In the genomic region with DNA sequence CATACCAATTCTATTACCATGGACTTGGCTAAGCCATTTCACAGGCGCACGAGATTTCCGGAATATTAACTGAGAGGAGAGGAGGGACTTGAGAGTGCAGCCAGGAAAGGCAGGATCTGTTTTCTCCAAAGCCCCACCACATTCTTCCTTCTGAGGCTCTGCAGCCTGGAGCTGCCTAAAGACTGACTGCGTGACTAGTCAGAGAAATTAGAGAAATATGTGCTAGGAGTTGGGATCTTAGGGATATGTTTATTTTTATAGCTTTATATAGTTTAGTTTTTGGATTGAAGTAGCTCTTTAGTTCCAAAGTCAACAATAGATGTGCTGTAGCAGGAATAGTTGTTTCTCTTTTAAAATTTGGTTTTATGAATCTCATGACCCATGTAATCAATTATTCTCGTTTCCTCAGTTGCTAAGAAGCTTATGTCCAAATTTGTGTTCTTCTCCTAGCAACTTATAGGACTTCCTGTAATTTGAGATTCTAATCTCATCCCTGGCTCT, we compare ENCODE assay signal across 15 cellular contexts.
A peak's percentile ranks its signal among the peaks of the same experiment; 100 is the strongest.
DNase-seq lines count a peak whose midpoint lies in the region; FAIRE-seq and TF ChIP-seq lines count a peak whose summit lies in the region.
"Had no signal": no experiment of that assay in that cellular context is flagged by ENCODE, and none has a peak within 500 bp of the region (broad histone marks: within the 10 kb centered on the region; RNA-seq: fewer than 3 reads in every experiment).

No MANE protein-coding gene starts in this region.

- FAIRE-seq in HTR-8/SVneo (lab: Jason Lieb, UNC): no peak

- H3K27me3 ChIP-seq in thyroid gland (no peaks in the 10 kb centered on the region), uterus (no peaks in the 10 kb centered on the region), dorsolateral prefrontal cortex (peaks cover 0 to 25% (median 0%) of the 10 kb centered on the region in 45 donors)
- H3K27me3 ChIP-seq: hepatocyte had no signal

- DNase-seq in HTR-8/SVneo (ENCODE audit: insufficient read length, low spot score) (peak; percentile 25), choroid plexus epithelial cell (ENCODE audit: low read depth) (peak; percentile 85), lung microvascular endothelial cell (ENCODE audit: low read depth in 2 of 2) (peak; percentile 81 to 84), thyroid gland (peak; percentile 7 to 9), SIG-M5 treated with dmso at 0.1 percent for 504 hours (lab: John Stamatoyannopoulos, UW; ENCODE audit: unreplicated experiment) (no peak), uterus (no peak), dorsolateral prefrontal cortex (no peak)
- DNase-seq in activated effector memory CD4-positive, alpha-beta T cell treated with Interleukin-2 at 50 U/mL for 16 hours: no peak
- DNase-seq: activated CD4-positive, alpha-beta T cell treated with anti-CD3 and anti-CD28 coated beads for 36 hours; activated T-cell treated with anti-CD3 and anti-CD28 coated beads, Interleukin-2, amount 50 U/mL, for 1 hour; anterior cingulate cortex; NCI-H1105 treated with DMSO at 0.1 percent for 48 hours; NCI-H345 had no signal

- H3K36me3 ChIP-seq in thyroid gland (no peaks in the 10 kb centered on the region), uterus (no peaks in the 10 kb centered on the region)

- H3K4me3 ChIP-seq in choroid plexus epithelial cell (ENCODE audit: low read depth, low read length) (peak overlapping the region; percentile 21), thyroid gland (replicated peaks in 1 of 3) (no peak overlapping the region), uterus (no peak overlapping the region), dorsolateral prefrontal cortex (no peak overlapping the region)
- H3K4me3 ChIP-seq: hepatocyte, smooth muscle cell had no signal

- H3K4me1 ChIP-seq in thyroid gland (no peaks in the 10 kb centered on the region), uterus (no peaks in the 10 kb centered on the region)

- H3K9me3 ChIP-seq in thyroid gland (no peaks in the 10 kb centered on the region), uterus (no peaks in the 10 kb centered on the region)

- 50 to 56% methylated on average over 5 of the region's 5 CpGs for WGBS in thyroid gland, 2 donors

- intact Hi-C loops in thyroid gland (cut with DNase I): no loop called here
- intact Hi-C loops in uterus (cut with DNase I; ENCODE audit: low total_unique reads): no loop called here
- intact Hi-C loops in dorsolateral prefrontal cortex (cut with DNase I): no loop called here

- TF ChIP-seq POLR2A in thyroid gland (IDR thresholded peaks at IDR 0.05) (no peak), uterus (IDR thresholded peaks at IDR 0.05) (no peak)

- TF ChIP-seq CTCF in choroid plexus epithelial cell (conservative IDR thresholded peaks at IDR 0.05; ENCODE audit: low read depth, low read length) (no peak), thyroid gland (IDR thresholded peaks at IDR 0.05) (no peak), uterus (IDR thresholded peaks at IDR 0.05) (no peak), dorsolateral prefrontal cortex (IDR thresholded peaks at IDR 0.05 in 54 of 56, conservative IDR thresholded peaks at IDR 0.05 in 2 of 56; ENCODE audit: low read depth in 1 of 56, partially characterized antibody in 56 of 56) (no peak)

- H3K27ac ChIP-seq in thyroid gland (no peak overlapping the region), uterus (peak overlapping the region in 1 of 2 donors; percentile 69), dorsolateral prefrontal cortex (no peak overlapping the region)
- H3K27ac ChIP-seq: hepatocyte had no signal

Comparison
In these comparisons a context has a peak if more than half of its experiments do, and no peak if none do; other contexts are left out.
1. DNase-seq: peak in HTR-8/SVneo (single experiment), choroid plexus epithelial cell (single experiment), lung microvascular endothelial cell (2 of 2) and thyroid gland (2 of 2); none in SIG-M5 treated with dmso at 0.1 percent for 504 hours (single experiment), activated effector memory CD4-positive, alpha-beta T cell treated with Interleukin-2 at 50 U/mL for 16 hours (single experiment), uterus (0 of 2) and dorsolateral prefrontal cortex (0 of 10).